19 cellular contexts compared by ENCODE assay signal in genomic region chr10:123068098-123068853, GRCh38. TPM values are rescaled to one million over a fixed set of nuclear protein-coding genes. Genes with fewer than 3 reads are reported as not detected.
A peak's percentile ranks its signal among the peaks of the same experiment; 100 is the strongest.
DNase-seq lines count a peak whose midpoint lies in the region; ATAC-seq, FAIRE-seq and TF ChIP-seq lines count a peak whose summit lies in the region.
"Had no signal": no experiment of that assay in that cellular context is flagged by ENCODE, and none has a peak within 500 bp of the region (broad histone marks: within the 10 kb centered on the region; RNA-seq: fewer than 3 reads in every experiment).

No MANE protein-coding gene starts in this region.

- no peak overlapping the region for H4K91ac ChIP-seq in H1 (replicated peaks; ENCODE audit: insufficient read length, low read length)

- no peak overlapping the region for H3K56ac ChIP-seq in H1 (replicated peaks; ENCODE audit: insufficient read length, low read depth, low read length)

- no peak for TF ChIP-seq EP300 in H1 (IDR thresholded peaks at IDR 0.05; ENCODE audit: borderline replicate concordance in 1 of 2, low read depth in 2 of 2, low read length in 2 of 2)

- H3K23me2 ChIP-seq in H1 (ENCODE audit: low read depth, low read length) = peaks cover 2% of the 10 kb centered on the region; the same call in 1 of the 2 replicates

- no peak overlapping the region for H3K23ac ChIP-seq in H1 (ENCODE audit: insufficient read length)

- TF ChIP-seq RAD21 in H1 (IDR thresholded peaks at IDR 0.05 in 1 of 2, conservative IDR thresholded peaks at IDR 0.05 in 1 of 2; ENCODE audit: low read depth in 2 of 2, low read length in 2 of 2) = no peak

- no peak overlapping the region for H2BK5ac ChIP-seq in H1 (ENCODE audit: low read depth, low read length)

- no peak overlapping the region for H2AK5ac ChIP-seq in H1 (ENCODE audit: low read depth, low read length)

- H4K5ac ChIP-seq in H1 (ENCODE audit: insufficient read length, low read depth, low read length) = no peak overlapping the region

- H3K9me3 ChIP-seq in HEK293 (ENCODE audit: control insufficient read depth, insufficient read depth, low read depth, low read length) (no peaks in the 10 kb centered on the region), H1 (ENCODE audit: insufficient read depth in 2 of 2, low read depth in 1 of 2, low read length in 1 of 2) (no peaks in the 10 kb centered on the region), neural progenitor cell (ENCODE audit: low read depth) (no peaks in the 10 kb centered on the region), adrenal gland (replicated peaks in 1 of 3) (no peaks in the 10 kb centered on the region)
- H3K9me3 ChIP-seq: BE2C had no signal

- no peaks in the 10 kb centered on the region for H3K4me1 ChIP-seq in HEK293 (ENCODE audit: control insufficient read depth, insufficient read depth, low read length)
- peaks cover 0 to 4% (median 3%) of the 10 kb centered on the region in 4 experiments; a peak in 4 of 7 replicates for H3K4me1 ChIP-seq in H1 (replicated peaks in 1 of 4; ENCODE audit: control insufficient read depth in 3 of 4, insufficient read depth in 4 of 4, low read length in 3 of 4)
- H3K4me1 ChIP-seq in neural progenitor cell = peaks cover 16% of the 10 kb centered on the region
- no peaks in the 10 kb centered on the region for H3K4me1 ChIP-seq in adrenal gland (replicated peaks in 1 of 2)
- H3K4me1 ChIP-seq: BE2C had no signal

- no peaks in the 10 kb centered on the region for H3K36me3 ChIP-seq in HEK293 (ENCODE audit: control insufficient read depth in 2 of 2, insufficient read depth in 1 of 2, low read length in 2 of 2)
- no peaks in the 10 kb centered on the region for H3K36me3 ChIP-seq in H1 (ENCODE audit: control insufficient read depth in 2 of 4, insufficient read depth in 4 of 4, low read length in 3 of 4)
- no peaks in the 10 kb centered on the region for H3K36me3 ChIP-seq in neural progenitor cell
- no peaks in the 10 kb centered on the region for H3K36me3 ChIP-seq in adrenal gland (replicated peaks in 1 of 2)
- H3K36me3 ChIP-seq: BE2C had no signal

- H3K9me3 Mint-ChIP-seq in neural progenitor cell = no peaks in the 10 kb centered on the region
- H3K9me3 Mint-ChIP-seq: CD4-positive, CD25-positive, alpha-beta regulatory T cell had no signal

- peak overlapping the region; percentile 55 for H3K27ac Mint-ChIP-seq in neural progenitor cell
- H3K27ac Mint-ChIP-seq: CD4-positive, CD25-positive, alpha-beta regulatory T cell; CD8-positive, alpha-beta memory T cell; H9 had no signal

- peak overlapping the region; percentile 4 for H3K4me3 Mint-ChIP-seq in neural progenitor cell
- H3K4me3 Mint-ChIP-seq: CD4-positive, CD25-positive, alpha-beta regulatory T cell; CD8-positive, alpha-beta memory T cell; H9 had no signal

- TF ChIP-seq POLR2A in GM12891 (IDR thresholded peaks at IDR 0.05; ENCODE audit: low read depth, low read length) = no peak
- no peak for TF ChIP-seq POLR2A in H1 (IDR thresholded peaks at IDR 0.05; ENCODE audit: control extremely low read depth in 1 of 2, low read depth in 2 of 2, low read length in 2 of 2)
- no peak for TF ChIP-seq POLR2A in adrenal gland (IDR thresholded peaks at IDR 0.05)

- H3K4me3 ChIP-seq in HEK293 (ENCODE audit: low read depth, low read length) (no peak overlapping the region), H1 (ENCODE audit: extremely low read depth in 1 of 4, insufficient read depth in 2 of 4, low read depth in 3 of 4, low read length in 4 of 4) (no peak overlapping the region), neural progenitor cell (no peak overlapping the region), adrenal gland (no peak overlapping the region)
- H3K4me3 ChIP-seq: K562 had no signal

- H3K79me2 ChIP-seq in H1 (ENCODE audit: control insufficient read depth in 1 of 2, insufficient read depth in 2 of 2, low read length in 2 of 2) (no peaks in the 10 kb centered on the region), neural progenitor cell (ENCODE audit: low read depth) (no peaks in the 10 kb centered on the region)

- H4K20me1 ChIP-seq in H1 (replicated peaks in 1 of 2; ENCODE audit: control insufficient read depth in 1 of 2, insufficient read depth in 2 of 2, low read length in 2 of 2) (no peaks in the 10 kb centered on the region), neural progenitor cell (ENCODE audit: low read depth) (no peaks in the 10 kb centered on the region)

- peak; percentile 96 for FAIRE-seq in GM12891 (lab: Jason Lieb, UNC)
- FAIRE-seq in H1 (lab: Jason Lieb, UNC) = no peak
- FAIRE-seq: A204.1, G401.6, K562 had no signal

- H3K27me3 Mint-ChIP-seq in neural progenitor cell (ENCODE audit: insufficient read depth, low read depth) = peaks cover 6% of the 10 kb centered on the region

- no peak overlapping the region for H3K18ac ChIP-seq in H1 (ENCODE audit: extremely low read depth, low read length)

- 92% methylated on average over 10 of the region's 10 CpGs; no CpG with 5 or more reads in 1 of the 2 experiments for WGBS in H1 (ENCODE audit: extremely low coverage in 1 of 2, insufficient coverage in 1 of 2, insufficient read length in 1 of 2, insufficient replicate concordance in 2 of 2, low coverage in 1 of 2, low lambda C conversion rate in 2 of 2, missing lambda C conversion rate in 1 of 2), 2 experiments
- WGBS in adrenal gland, 4 donors = 63 to 74% (median 68%) methylated on average over 10 of the region's 10 CpGs

- DNase-seq in GM12891 (ENCODE audit: insufficient read length, low spot score) (no peak), H1 (ENCODE audit: low read depth in 1 of 2, low spot score in 2 of 2) (no peak), neural progenitor cell (ENCODE audit: low spot score) (no peak), OCI-M2 (lab: John Stamatoyannopoulos, UW; ENCODE audit: unreplicated experiment) (no peak), DMS53 treated with DMSO at 0.1 percent for 48 hours (lab: John Stamatoyannopoulos, UW; ENCODE audit: unreplicated experiment) (no peak), adrenal gland (no peak)
- DNase-seq in stimulated activated naive CD8-positive, alpha-beta T cell treated with anti-CD3 and anti-CD28 coated beads, Interleukin-15, Interleukin-2, amounts not matched to agents 100 U/mL and 50 U/mL, for 24 hours = no peak
- DNase-seq: ACHN; BE2C; CD4-positive, CD25-positive, alpha-beta regulatory T cell; CD8-positive, alpha-beta memory T cell; DMS 273 treated with DMSO at 0.1 percent for 48 hours; DMS53; GOT3; H9 had no signal

- H2BK12ac ChIP-seq in H1 (ENCODE audit: low read depth, low read length) = no peak overlapping the region

- H3K27ac ChIP-seq in HEK293 (ENCODE audit: extremely low read depth, low read depth, low read length) = no peak overlapping the region
- no peak overlapping the region for H3K27ac ChIP-seq in H1 (ENCODE audit: low read depth, low read length)
- H3K27ac ChIP-seq in neural progenitor cell = no peak overlapping the region
- H3K27ac ChIP-seq in adrenal gland = no peak overlapping the region

- H4K8ac ChIP-seq in H1 (ENCODE audit: extremely low read depth, insufficient read depth, low read length) = no peak overlapping the region

- H3K9ac ChIP-seq in H1 (replicated peaks in 1 of 4; ENCODE audit: extremely low read depth in 1 of 4, low read depth in 3 of 4, low read length in 3 of 4) = no peak overlapping the region
- H3K9ac ChIP-seq in neural progenitor cell = no peak overlapping the region

- H3K4ac ChIP-seq in H1 (replicated peaks; ENCODE audit: insufficient read length, low read depth, low read length) = no peak overlapping the region

- no peak overlapping the region for H2BK120ac ChIP-seq in H1 (replicated peaks; ENCODE audit: low read depth, low read length)

- H3K36me3 Mint-ChIP-seq in neural progenitor cell = no peaks in the 10 kb centered on the region
- H3K36me3 Mint-ChIP-seq: CD4-positive, CD25-positive, alpha-beta regulatory T cell; CD8-positive, alpha-beta memory T cell had no signal

- no peaks in the 10 kb centered on the region for H3K79me1 ChIP-seq in H1 (ENCODE audit: low read depth, low read length)

- no peak overlapping the region for H2BK15ac ChIP-seq in H1 (ENCODE audit: low read length)

- H2AFZ ChIP-seq in H1 (ENCODE audit: low read length) (0 out of 2 replicates have a peak overlapping the region, but pooled peaks have one; percentile 30), neural progenitor cell (replicated peaks) (no peak overlapping the region)

- no peak overlapping the region for H2BK20ac ChIP-seq in H1 (ENCODE audit: low read length)

- TF ChIP-seq CTCF in HEK293 (tag by site-specific recombination; IDR thresholded peaks at IDR 0.05) = no peak
- TF ChIP-seq CTCF in H1 (IDR thresholded peaks at IDR 0.05; ENCODE audit: control extremely low read depth in 1 of 3, insufficient read depth in 1 of 3, low read depth in 1 of 3, low read length in 3 of 3) = no peak
- no peak for TF ChIP-seq CTCF in neural progenitor cell (IDR thresholded peaks at IDR 0.05)
- TF ChIP-seq CTCF in adrenal gland (IDR thresholded peaks at IDR 0.05) = no peak

- CTCF ChIA-PET in HEK293 (lab: Yijun Ruan, JAX) = no interaction called here
- CTCF ChIA-PET in H1 (lab: Charles Lee; ENCODE audit: partially characterized antibody) = interaction anchor here (0.7 to 2.5 kb wide), 5 partner anchors 15 to 355 kb away, joined by 3 to 6 read pairs (median 3); no protein-coding TSS in a partner anchor

- H3K4me2 ChIP-seq in H1 (ENCODE audit: insufficient read depth in 1 of 2, low read depth in 2 of 2, low read length in 2 of 2) (no peak overlapping the region), neural progenitor cell (peak overlapping the region; percentile 44)

- no peak for ATAC-seq in stimulated activated naive CD8-positive, alpha-beta T cell treated with anti-CD3 and anti-CD28 coated beads, Interleukin-15, Interleukin-2, amounts not matched to agents 100 U/mL and 50 U/mL, for 24 hours
- ATAC-seq: K562 had no signal

- POLR2A ChIA-PET in HEK293 (lab: Yijun Ruan, JAX) = no interaction called here
- POLR2A ChIA-PET in H1 (lab: Charles Lee; ENCODE audit: partially characterized antibody) = no interaction called here

- no peaks in the 10 kb centered on the region for H3F3A ChIP-seq in neural progenitor cell (ENCODE audit: low read depth)

- intact Hi-C loops in adrenal gland (cut with DNase I) = no loop called here

- H3K14ac ChIP-seq in H1 (ENCODE audit: insufficient read length) = no peak overlapping the region

- H3K27me3 ChIP-seq in H1 (replicated peaks in 1 of 4; ENCODE audit: control insufficient read depth in 3 of 4, extremely low read depth in 1 of 4, insufficient read depth in 3 of 4, low read length in 3 of 4) = no peaks in the 10 kb centered on the region
- no peaks in the 10 kb centered on the region for H3K27me3 ChIP-seq in neural progenitor cell
- peaks cover 14% of the 10 kb centered on the region for H3K27me3 ChIP-seq in adrenal gland

- peaks cover 26% of the 10 kb centered on the region for H3K4me1 Mint-ChIP-seq in neural progenitor cell
- H3K4me1 Mint-ChIP-seq: CD4-positive, CD25-positive, alpha-beta regulatory T cell; CD8-positive, alpha-beta memory T cell had no signal

RNA-seq across cellular contexts. Expression of gene ACADSB, which starts 59.5 kb away (rescaled TPM):
- 9.1 TPM for polyA plus RNA-seq in GM12891 (2012; ENCODE audit: low read depth, missing spikeins)
- 11.2 and 12.4 TPM in 2 replicates for total RNA-seq in H1 (2021; fragmentation: NEBNext Ultra II Directional; extraction: Animal tissue kit (Norgen Biotek cat#: 25700))
- polyA plus RNA-seq in H1 (2011; rRNA removed) = 3.3 and 5.6 TPM in 2 replicates
- 6.2 TPM for polyA plus RNA-seq in H1 (2011; cell fraction: cytosol; rRNA removed)
- 3.9 TPM for polyA plus RNA-seq in H1 (2011; cell fraction: nucleus; rRNA removed)
- 5.9 to 10.0 TPM (median 7.4 TPM) in 4 replicates for polyA plus RNA-seq in H1 (2012, experiment 1 of 2)
- polyA plus RNA-seq in H1 (2012, experiment 2 of 2) = 0.47 TPM
- polyA plus RNA-seq in H1 (2013, experiment 1 of 2) = 4.1 TPM
- 3.4 TPM for polyA plus RNA-seq in H1 (2013, experiment 2 of 2)
- 5.9 and 8.9 TPM in 2 replicates for polyA minus RNA-seq in H1 (2011; rRNA and poly(A)+ RNA removed)
- polyA minus RNA-seq in H1 (2011; cell fraction: cytosol; rRNA and poly(A)+ RNA removed) = 4.9 TPM
- polyA minus RNA-seq in H1 (2011; cell fraction: nucleus; rRNA and poly(A)+ RNA removed) = 9.8 TPM
- total RNA-seq in neural progenitor cell (ENCODE audit: low replicate concordance) = 8.9 and 15.0 TPM in 2 replicates
- total RNA-seq in adrenal gland = 10 to 100 TPM; 25.9 to 94.7 (median 45.2) TPM
- polyA plus RNA-seq in adrenal gland = 10 to 100 TPM in 1 of 3 donors, 1 to 10 TPM in 2; 8.3 to 79.4 (median 9.0) TPM

RNA-seq across cellular contexts. Expression of gene IKZF5, which starts 59.7 kb away (rescaled TPM):
- 9.8 TPM for polyA plus RNA-seq in GM12891 (2012; ENCODE audit: low read depth, missing spikeins)
- 15.3 and 15.7 TPM in 2 replicates for total RNA-seq in H1 (2021; fragmentation: NEBNext Ultra II Directional; extraction: Animal tissue kit (Norgen Biotek cat#: 25700))
- 3.8 and 5.2 TPM in 2 replicates for polyA plus RNA-seq in H1 (2011; rRNA removed)
- 5.5 TPM for polyA plus RNA-seq in H1 (2011; cell fraction: cytosol; rRNA removed)
- 4.6 TPM for polyA plus RNA-seq in H1 (2011; cell fraction: nucleus; rRNA removed)
- 3.6 to 13.0 TPM (median 5.9 TPM) in 4 replicates for polyA plus RNA-seq in H1 (2012, experiment 1 of 2)
- polyA plus RNA-seq in H1 (2012, experiment 2 of 2) = 0.56 TPM
- polyA plus RNA-seq in H1 (2013, experiment 1 of 2) = 7.8 TPM
- 6.8 TPM for polyA plus RNA-seq in H1 (2013, experiment 2 of 2)
- 8.7 and 9.6 TPM in 2 replicates for polyA minus RNA-seq in H1 (2011; rRNA and poly(A)+ RNA removed)
- 4.6 TPM for polyA minus RNA-seq in H1 (2011; cell fraction: cytosol; rRNA and poly(A)+ RNA removed)
- polyA minus RNA-seq in H1 (2011; cell fraction: nucleus; rRNA and poly(A)+ RNA removed) = 8.3 TPM
- total RNA-seq in neural progenitor cell (ENCODE audit: low replicate concordance) = 5.5 and 10.7 TPM in 2 replicates
- 10 to 100 TPM in 5 of 8 donors, 1 to 10 TPM in 3; 3.3 to 20.0 (median 13.4) TPM for total RNA-seq in adrenal gland
- polyA plus RNA-seq in adrenal gland = 10 to 100 TPM in 2 of 3 donors, 1 to 10 TPM in 1; 7.6 to 13.3 (median 11.4) TPM
